In the genomic region with DNA sequence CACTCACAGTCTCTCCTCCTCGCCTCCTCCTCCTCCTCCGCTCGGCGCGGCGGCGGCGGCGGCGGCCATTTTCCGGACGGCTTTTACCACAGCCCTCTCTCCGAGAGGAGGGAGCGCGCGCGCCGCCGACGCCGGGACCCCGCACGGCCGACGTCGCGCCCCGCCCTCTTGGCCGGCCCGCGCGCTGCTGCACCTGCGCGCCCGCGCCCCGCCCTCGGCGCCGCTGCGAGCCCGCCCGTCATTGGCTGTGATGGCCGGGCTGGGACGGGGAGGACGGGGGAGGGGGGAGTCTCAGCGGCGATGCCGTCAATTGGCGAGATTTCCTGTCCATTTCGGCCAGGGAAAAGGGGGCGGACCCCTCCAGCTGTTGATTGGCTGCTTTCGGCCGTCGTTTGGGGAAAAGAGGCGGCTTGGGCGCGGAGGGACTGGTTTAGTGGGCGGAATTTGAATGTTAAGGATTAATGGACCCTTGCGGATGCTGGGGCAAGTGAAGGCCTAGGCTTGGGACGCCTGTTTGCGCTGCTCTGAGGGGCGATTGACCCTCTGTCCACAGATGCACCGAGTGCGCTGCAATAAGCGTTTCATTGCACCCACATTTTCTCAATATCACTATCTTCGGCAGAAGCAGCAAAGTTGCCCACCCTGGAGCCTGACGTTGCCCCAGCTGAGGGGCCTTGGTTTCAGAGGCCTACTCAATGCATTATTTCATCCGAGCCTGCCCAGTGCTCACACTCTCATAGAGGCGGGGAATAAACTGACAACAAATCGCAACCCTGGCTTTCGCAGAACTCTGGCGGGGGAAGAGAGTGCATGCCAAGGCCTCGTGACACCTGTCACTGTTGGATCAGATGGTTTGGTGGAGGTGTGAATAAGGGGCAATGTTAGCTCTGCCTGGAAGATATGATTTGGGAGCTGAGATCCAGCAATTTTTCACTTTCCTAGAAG, we compare ENCODE assay signal across 8 cellular contexts. TPM values are rescaled to one million over a fixed set of nuclear protein-coding genes. Genes with fewer than 3 reads are reported as not detected.
DNase-seq lines count a peak whose midpoint lies in the region; ATAC-seq and TF ChIP-seq lines count a peak whose summit lies in the region.

A gene (minus strand): TSS at position 121 of the 945 bp plus-strand sequence.

- TF ChIP-seq CTCF in GM20000 (IDR thresholded peaks at IDR 0.05; ENCODE audit: extremely low read depth, missing control alignments), result no peak

- peak within 1 kb of the TSS; percentile 96 to 99 (median 98) for H3K27ac Mint-ChIP-seq in CD8-positive, alpha-beta memory T cell
- peak within 1 kb of the TSS; percentile 97 for H3K27ac Mint-ChIP-seq in effector memory CD8-positive, alpha-beta T cell
- peak within 1 kb of the TSS; percentile 96 for H3K27ac Mint-ChIP-seq in memory B cell

- H3K36me3 Mint-ChIP-seq in CD8-positive, alpha-beta memory T cell, result peaks cover 0 to 15% (median 0%) of the 10 kb centered on the region in 3 donors
- H3K36me3 Mint-ChIP-seq in effector memory CD8-positive, alpha-beta T cell (ENCODE audit: insufficient read depth), result peaks cover 46% of the 10 kb centered on the region
- H3K36me3 Mint-ChIP-seq in memory B cell, result peaks cover 1% of the 10 kb centered on the region

- H3K4me1 Mint-ChIP-seq in CD8-positive, alpha-beta memory T cell, result peaks cover 28 to 44% (median 43%) of the 10 kb centered on the region in 3 donors
- peaks cover 24 to 43% of the 10 kb centered on the region in 2 donors for H3K4me1 Mint-ChIP-seq in effector memory CD8-positive, alpha-beta T cell (ENCODE audit: low read depth in 2 of 2)
- peaks cover 23% of the 10 kb centered on the region for H3K4me1 Mint-ChIP-seq in memory B cell

- DNase-seq in CD8-positive, alpha-beta memory T cell, result peak; percentile 78 to 90 (median 86)
- DNase-seq in GM20000 (ENCODE audit: low spot score), result peak; percentile 95
- DNase-seq in HT-29 (ENCODE audit: low spot score), result peak; percentile 94
- DNase-seq in NOMO-1 treated with DMSO at 0.1 percent for 48 hours (lab: John Stamatoyannopoulos, UW; ENCODE audit: unreplicated experiment), result peak; percentile 87
- peak; percentile 69 to 72 for DNase-seq in activated CD8-positive, alpha-beta memory T cell treated with anti-CD3 and anti-CD28 coated beads for 4 hours (ENCODE audit: low read depth in 2 of 2)
- peak; percentile 76 to 83 (median 79) for DNase-seq in effector memory CD8-positive, alpha-beta T cell
- peak; percentile 71 to 81 for DNase-seq in memory B cell (ENCODE audit: low spot score in 2 of 2)
- DNase-seq in stimulated activated CD8-positive, alpha-beta memory T cell treated with anti-CD3 and anti-CD28 coated beads, Interleukin-12 subunit alpha, Interleukin-12 subunit beta, amount 100 ng/mL, for 1 hour (ENCODE audit: low read depth), result peak; percentile 67

- ATAC-seq in effector memory CD8-positive, alpha-beta T cell (replicated peaks), result peak; percentile 79
- ATAC-seq in memory B cell (ENCODE audit: low read depth), result peak; percentile 88

- H3K27me3 ChIP-seq in CD8-positive, alpha-beta memory T cell (ENCODE audit: insufficient read depth, low read length, poor library complexity, severe bottlenecking), result no peaks in the 10 kb centered on the region

- H3K36me3 ChIP-seq in CD8-positive, alpha-beta memory T cell (ENCODE audit: insufficient read depth, low read length), result no peaks in the 10 kb centered on the region

- no peaks in the 10 kb centered on the region for H3K9me3 Mint-ChIP-seq in CD8-positive, alpha-beta memory T cell
- no peaks in the 10 kb centered on the region for H3K9me3 Mint-ChIP-seq in effector memory CD8-positive, alpha-beta T cell
- H3K9me3 Mint-ChIP-seq in memory B cell, result no peaks in the 10 kb centered on the region

- H3K27me3 Mint-ChIP-seq in CD8-positive, alpha-beta memory T cell, result peaks cover 5 to 15% of the 10 kb centered on the region in 2 donors
- H3K27me3 Mint-ChIP-seq in effector memory CD8-positive, alpha-beta T cell, result peaks cover 0 to 6% of the 10 kb centered on the region in 2 donors
- peaks cover 5% of the 10 kb centered on the region for H3K27me3 Mint-ChIP-seq in memory B cell

- no peaks in the 10 kb centered on the region for H3K9me3 ChIP-seq in CD8-positive, alpha-beta memory T cell (ENCODE audit: low read length)

- peak within 1 kb of the TSS; percentile 87 for H3K27ac ChIP-seq in CD8-positive, alpha-beta memory T cell (ENCODE audit: low read depth, low read length)

- peak within 1 kb of the TSS; percentile 86 for H3K4me3 ChIP-seq in CD8-positive, alpha-beta memory T cell (ENCODE audit: low read length)

- CTCF ChIA-PET in CD8-positive, alpha-beta memory T cell (lab: Charles Lee), result interaction anchor here (1.1 to 1.6 kb wide), 3 partner anchors 34 to 39 kb away, joined by 3 to 4 read pairs (median 3); no protein-coding TSS in a partner anchor

- peak within 1 kb of the TSS; percentile 92 to 98 (median 96) for H3K4me3 Mint-ChIP-seq in CD8-positive, alpha-beta memory T cell
- peak within 1 kb of the TSS; percentile 94 for H3K4me3 Mint-ChIP-seq in effector memory CD8-positive, alpha-beta T cell
- H3K4me3 Mint-ChIP-seq in memory B cell, result peak within 1 kb of the TSS; percentile 96

- POLR2A ChIA-PET in CD8-positive, alpha-beta memory T cell (lab: Charles Lee), result no interaction called here

- peaks cover 29% of the 10 kb centered on the region for H3K4me1 ChIP-seq in CD8-positive, alpha-beta memory T cell (ENCODE audit: insufficient read depth, low read length)

RNA-seq across cellular contexts. Expression of the gene that starts here (rescaled TPM):
- 100 to 1,000 TPM in 1 of 2 experiments, 10 to 100 TPM in 1; 49.5 to 120 TPM for total RNA-seq in CD8-positive, alpha-beta memory T cell
- 24.3 TPM for polyA plus RNA-seq in CD8-positive, alpha-beta memory T cell
- total RNA-seq in HT-29 (2014; rRNA removed; shearing (Covaris generic)), result 41.6 and 52.9 TPM in 2 replicates

Comparison
In these comparisons a context has a peak if more than half of its experiments do, and no peak if none do; other contexts are left out.
1. Peak in every context shown above with its lines: DNase-seq, ATAC-seq, H3K4me3 ChIP-seq and H3K27ac ChIP-seq.